In genomic region chr7:73005356-73005692, GRCh38 we compare ENCODE assay signal across 8 cellular contexts. TPM values are rescaled to one million over a fixed set of nuclear protein-coding genes. Genes with fewer than 3 reads are reported as not detected.
A peak's percentile ranks its signal among the peaks of the same experiment; 100 is the strongest.
DNase-seq lines count a peak whose midpoint lies in the region; ATAC-seq, FAIRE-seq and TF ChIP-seq lines count a peak whose summit lies in the region.
"Not testable (repeated sequence)": the region's sequence is repeated elsewhere in the genome, so short reads cannot be mapped to it uniquely, and the experiment has no call there.

No MANE protein-coding gene starts in this region.

- dilution Hi-C loops in endothelial cell of umbilical vein (cut with MboI; ENCODE audit: extremely low pct_ligation_motif_present, low sequenced_read_pairs) = not testable (repeated sequence)

- not testable (repeated sequence) for H4K20me1 ChIP-seq in PC-9 (ENCODE audit: insufficient read depth); endothelial cell of umbilical vein (replicated peaks; ENCODE audit: control insufficient read depth, extremely low read depth, insufficient read depth, low read length)

- not testable (repeated sequence) for H3K9ac ChIP-seq in endothelial cell of umbilical vein (replicated peaks; ENCODE audit: extremely low read depth, insufficient read depth, low read length)
- H3K9ac ChIP-seq in mesenchymal stem cell (ENCODE audit: low read length) = peak overlapping the region; percentile 86

- intact Hi-C loops in PC-9 (cut with micrococcal nuclease; ENCODE audit: unreplicated experiment); endothelial cell of umbilical vein (cut with micrococcal nuclease); uterus (cut with DNase I; ENCODE audit: low total_unique reads): not testable (repeated sequence)

- H3K9me3 ChIP-seq in PC-9 (ENCODE audit: insufficient read depth, low read depth); endothelial cell of umbilical vein (replicated peaks; ENCODE audit: control insufficient read depth, insufficient read depth, low read length); mesenchymal stem cell (ENCODE audit: control insufficient read depth, low read length); uterus: not testable (repeated sequence)

- H3K23ac ChIP-seq in mesenchymal stem cell (ENCODE audit: low read length in 2 of 2) = not testable (repeated sequence)

- H3K79me2 ChIP-seq in PC-9 (ENCODE audit: low read depth); endothelial cell of umbilical vein (ENCODE audit: control insufficient read depth, insufficient read depth, low read length): not testable (repeated sequence)

- H3F3A ChIP-seq in PC-9 (ENCODE audit: insufficient read depth, low read depth) = not testable (repeated sequence)

- WGBS in mesenchymal stem cell = no CpG with 5 or more reads among the region's 30 CpGs

- ATAC-seq in GM19043 (IDR thresholded peaks at IDR 0.05; ENCODE audit: low read depth, unreplicated experiment) (peak; percentile 71), HG02943 (IDR thresholded peaks at IDR 0.05; ENCODE audit: low read depth, unreplicated experiment) (peak; percentile 82)
- ATAC-seq in activated T-cell treated with anti-CD3 and anti-CD28 coated beads, Interleukin-2, amount 50 U/mL, for 4 hours = peak; percentile 83 to 89

- not testable (repeated sequence) for H2BK120ac ChIP-seq in mesenchymal stem cell (ENCODE audit: low read depth, low read length)

- H2AK5ac ChIP-seq in mesenchymal stem cell (ENCODE audit: low read length, severe bottlenecking) = not testable (repeated sequence)

- peak overlapping the region; percentile 78; the same call in 1 of the 2 replicates for H3K27ac ChIP-seq in PC-9
- peak overlapping the region; percentile 23 for H3K27ac ChIP-seq in endothelial cell of umbilical vein (ENCODE audit: insufficient read depth, low read depth, low read length)
- H3K27ac ChIP-seq in mesenchymal stem cell (ENCODE audit: low read length, poor library complexity, severe bottlenecking) = not testable (repeated sequence)
- H3K27ac ChIP-seq in uterus = peak overlapping the region; percentile 88

- not testable (repeated sequence) for H3K4me1 Mint-ChIP-seq in activated T-cell treated with anti-CD3 and anti-CD28 coated beads, Interleukin-2, amount 50 U/mL, for 4 hours (ENCODE audit: low read depth)

- peak in 1 of 2 experiments; percentile 85 for DNase-seq in PC-9
- DNase-seq in activated T-cell treated with anti-CD3 and anti-CD28 coated beads, Interleukin-2, amount 50 U/mL, for 4 hours = peak; percentile 53
- not testable (repeated sequence) for DNase-seq in endothelial cell of umbilical vein (ENCODE audit: low read depth, low spot score); mesenchymal stem cell
- DNase-seq in stimulated activated CD4-positive, alpha-beta T cell treated with anti-CD3 and anti-CD28 coated beads, Interleukin-15, amount 100 ng/mL, for 24 hours = peak; percentile 81
- peak; percentile 56 to 76 for DNase-seq in uterus

- not testable (repeated sequence) for TF ChIP-seq CTCF in PC-9 (conservative IDR thresholded peaks at IDR 0.05); endothelial cell of umbilical vein (IDR thresholded peaks at IDR 0.05; ENCODE audit: extremely low read depth in 1 of 2, insufficient read depth in 1 of 2, low read depth in 1 of 2, low read length in 2 of 2); uterus (IDR thresholded peaks at IDR 0.05)

- H3K27me3 ChIP-seq in PC-9 (ENCODE audit: insufficient read depth, low read depth); endothelial cell of umbilical vein (ENCODE audit: control insufficient read depth in 2 of 2, insufficient read depth in 2 of 2, low read length in 2 of 2); mesenchymal stem cell (ENCODE audit: control insufficient read depth in 1 of 2, insufficient read depth in 1 of 2, low read length in 2 of 2); uterus: not testable (repeated sequence)

- H2AFZ ChIP-seq in PC-9 (peak overlapping the region; percentile 75), endothelial cell of umbilical vein (ENCODE audit: low read depth, low read length) (peak overlapping the region; percentile 77), mesenchymal stem cell (ENCODE audit: low read depth, low read length) (peak overlapping the region; percentile 42)

- H3K36me3 Mint-ChIP-seq in activated T-cell treated with anti-CD3 and anti-CD28 coated beads, Interleukin-2, amount 50 U/mL, for 4 hours (ENCODE audit: insufficient read depth) = not testable (repeated sequence)

- H3K4me3 Mint-ChIP-seq in activated T-cell treated with anti-CD3 and anti-CD28 coated beads, Interleukin-2, amount 50 U/mL, for 4 hours = peak overlapping the region; percentile 90

- H3K18ac ChIP-seq in mesenchymal stem cell (ENCODE audit: low read depth in 1 of 2, low read length in 2 of 2) = peak overlapping the region in 1 of 2 experiments; percentile 70

- not testable (repeated sequence) for H2BK5ac ChIP-seq in mesenchymal stem cell (ENCODE audit: low read depth, low read length, poor library complexity, severe bottlenecking)

- not testable (repeated sequence) for H3K4ac ChIP-seq in mesenchymal stem cell (ENCODE audit: low read depth in 1 of 2, low read length in 2 of 2)

- H3K14ac ChIP-seq in mesenchymal stem cell (ENCODE audit: low read length in 2 of 2) = not testable (repeated sequence)

- H3K4me3 ChIP-seq in PC-9 (peak overlapping the region; percentile 57; the same call in 1 of the 2 replicates), endothelial cell of umbilical vein (replicated peaks in 1 of 3; ENCODE audit: insufficient read depth in 1 of 3, low read depth in 1 of 3, low read length in 3 of 3) (peak overlapping the region in 2 of 3 experiments; percentile 33 to 42), mesenchymal stem cell (ENCODE audit: insufficient read depth in 1 of 2, low read depth in 1 of 2, low read length in 2 of 2) (peak overlapping the region; percentile 79 to 80), uterus (peak overlapping the region; percentile 63 to 83)

- CTCF ChIA-PET in PC-9 (lab: Charles Lee); endothelial cell of umbilical vein (lab: Charles Lee): not testable (repeated sequence)

- not testable (repeated sequence) for H3K9me3 Mint-ChIP-seq in activated T-cell treated with anti-CD3 and anti-CD28 coated beads, Interleukin-2, amount 50 U/mL, for 4 hours

- H3K27me3 Mint-ChIP-seq in activated T-cell treated with anti-CD3 and anti-CD28 coated beads, Interleukin-2, amount 50 U/mL, for 4 hours (ENCODE audit: low read depth) = not testable (repeated sequence)

- FAIRE-seq in endothelial cell of umbilical vein (lab: Jason Lieb, UNC) = not testable (repeated sequence)

- BruUV-seq in PC-9 (replicated peaks; lab: Mats Ljungman, UMichigan) (TSS peak; percentile 85), endothelial cell of umbilical vein (replicated peaks; lab: Mats Ljungman, UMichigan) (TSS peak; percentile 78)

- POLR2A ChIA-PET in PC-9 (lab: Charles Lee; ENCODE audit: unreplicated experiment); endothelial cell of umbilical vein (lab: Charles Lee): not testable (repeated sequence)

- H2BK15ac ChIP-seq in mesenchymal stem cell (ENCODE audit: low read depth, poor library complexity, severe bottlenecking) = not testable (repeated sequence)

- H3K4me2 ChIP-seq in PC-9 = peak overlapping the region; percentile 10; the same call in 1 of the 2 replicates
- not testable (repeated sequence) for H3K4me2 ChIP-seq in endothelial cell of umbilical vein (ENCODE audit: insufficient read depth, low read length); mesenchymal stem cell (ENCODE audit: low read length, poor library complexity, severe bottlenecking)

- not testable (repeated sequence) for H3K4me1 ChIP-seq in PC-9 (replicated peaks; ENCODE audit: insufficient read depth); endothelial cell of umbilical vein (ENCODE audit: control insufficient read depth, extremely low read depth, insufficient read depth, low read length); mesenchymal stem cell (ENCODE audit: control insufficient read depth, insufficient read depth, low read depth, low read length); uterus

- H4K91ac ChIP-seq in mesenchymal stem cell (ENCODE audit: low read length) = not testable (repeated sequence)

- H3K9me2 ChIP-seq in PC-9 (ENCODE audit: insufficient read depth) = not testable (repeated sequence)

- H2BK12ac ChIP-seq in mesenchymal stem cell (ENCODE audit: low read length in 2 of 2) = not testable (repeated sequence)

- not testable (repeated sequence) for H4K8ac ChIP-seq in mesenchymal stem cell (ENCODE audit: low read length)

- H3K79me1 ChIP-seq in mesenchymal stem cell (replicated peaks; ENCODE audit: low read length, poor library complexity, severe bottlenecking) = not testable (repeated sequence)

- not testable (repeated sequence) for H3K9me1 ChIP-seq in endothelial cell of umbilical vein (replicated peaks; ENCODE audit: control insufficient read depth, extremely low read depth, insufficient read depth, low read length)

- H3K36me3 ChIP-seq in PC-9 (ENCODE audit: low read depth); endothelial cell of umbilical vein (ENCODE audit: control insufficient read depth in 2 of 2, extremely low read depth in 1 of 2, insufficient read depth in 2 of 2, low read length in 2 of 2); mesenchymal stem cell (ENCODE audit: control insufficient read depth in 1 of 2, insufficient read depth in 2 of 2, low read depth in 1 of 2, low read length in 2 of 2); uterus: not testable (repeated sequence)

- TF ChIP-seq POLR2A in endothelial cell of umbilical vein (IDR thresholded peaks at IDR 0.05; ENCODE audit: low read depth, low read length); uterus (IDR thresholded peaks at IDR 0.05): not testable (repeated sequence)

RNA-seq across cellular contexts. Expression of gene SPDYE8, which starts 24.2 kb away (rescaled TPM):
- total RNA-seq in PC-9 (2021) = not detected in 2 replicates
- not detected for total RNA-seq in activated T-cell treated with anti-CD3 and anti-CD28 coated beads, Interleukin-2, amount 50 U/mL, for 4 hours
- total RNA-seq in endothelial cell of umbilical vein = not detected in 2 replicates
- polyA plus RNA-seq in endothelial cell of umbilical vein = not detected in 2 replicates
- not detected in 2 replicates for polyA plus RNA-seq in endothelial cell of umbilical vein (2011; cell fraction: cytosol; rRNA removed)
- polyA plus RNA-seq in endothelial cell of umbilical vein (2011; cell fraction: nucleus; rRNA removed) = not detected in 2 replicates
- not detected in 2 replicates for polyA plus RNA-seq in endothelial cell of umbilical vein (2012)
- not detected in 2 replicates for polyA minus RNA-seq in endothelial cell of umbilical vein
- polyA minus RNA-seq in endothelial cell of umbilical vein (2011; cell fraction: cytosol; rRNA and poly(A)+ RNA removed) = not detected
- polyA minus RNA-seq in endothelial cell of umbilical vein (2011; cell fraction: nucleus; rRNA and poly(A)+ RNA removed) = not detected in 2 replicates
- not detected for polyA plus RNA-seq in mesenchymal stem cell (2013, experiment 1 of 2)
- polyA plus RNA-seq in mesenchymal stem cell (2013, experiment 2 of 2) = not detected
- total RNA-seq in uterus = under 1 TPM in 1 of 4 donors, not detected in 3; 0.14 TPM

RNA-seq across cellular contexts. Expression of gene TRIM74, which starts 36.1 kb away (rescaled TPM):
- total RNA-seq in PC-9 (2021) (1.2 and 2.6 TPM in 2 replicates), endothelial cell of umbilical vein (0.58 TPM in 1 of 2 replicates, not detected in the other), uterus (1 to 10 TPM in 2 of 4 donors, not detected in 2; 1.7 to 2.9 TPM)
- total RNA-seq in activated T-cell treated with anti-CD3 and anti-CD28 coated beads, Interleukin-2, amount 50 U/mL, for 4 hours = under 1 TPM in 2 of 3 donors, not detected in 1; 0.38 to 0.79 TPM
- polyA plus RNA-seq in endothelial cell of umbilical vein = 0.07 TPM in 1 of 2 replicates, not detected in the other
- not detected in 2 replicates for polyA plus RNA-seq in endothelial cell of umbilical vein (2011; cell fraction: cytosol; rRNA removed)
- polyA plus RNA-seq in endothelial cell of umbilical vein (2011; cell fraction: nucleus; rRNA removed) = 0.34 and 0.38 TPM in 2 replicates
- polyA plus RNA-seq in endothelial cell of umbilical vein (2012) = 0.47 TPM in 1 of 2 replicates, not detected in the other
- polyA minus RNA-seq in endothelial cell of umbilical vein = not detected in 2 replicates
- polyA minus RNA-seq in endothelial cell of umbilical vein (2011; cell fraction: cytosol; rRNA and poly(A)+ RNA removed) = not detected
- not detected in 2 replicates for polyA minus RNA-seq in endothelial cell of umbilical vein (2011; cell fraction: nucleus; rRNA and poly(A)+ RNA removed)
- polyA plus RNA-seq in mesenchymal stem cell (2013, experiment 1 of 2) = 0.21 TPM
- 0.04 TPM for polyA plus RNA-seq in mesenchymal stem cell (2013, experiment 2 of 2)

RNA-seq across cellular contexts. Expression of gene SPDYE11, which starts 52.4 kb away (rescaled TPM):
- not detected in 2 replicates for total RNA-seq in PC-9 (2021)
- total RNA-seq in activated T-cell treated with anti-CD3 and anti-CD28 coated beads, Interleukin-2, amount 50 U/mL, for 4 hours = not detected
- total RNA-seq in endothelial cell of umbilical vein = not detected in 2 replicates
- polyA plus RNA-seq in endothelial cell of umbilical vein = not detected in 2 replicates
- polyA plus RNA-seq in endothelial cell of umbilical vein (2011; cell fraction: cytosol; rRNA removed) = not detected in 2 replicates
- polyA plus RNA-seq in endothelial cell of umbilical vein (2011; cell fraction: nucleus; rRNA removed) = not detected in 2 replicates
- polyA plus RNA-seq in endothelial cell of umbilical vein (2012) = 0.16 TPM in 1 of 2 replicates, not detected in the other
- not detected in 2 replicates for polyA minus RNA-seq in endothelial cell of umbilical vein
- polyA minus RNA-seq in endothelial cell of umbilical vein (2011; cell fraction: cytosol; rRNA and poly(A)+ RNA removed) = not detected
- polyA minus RNA-seq in endothelial cell of umbilical vein (2011; cell fraction: nucleus; rRNA and poly(A)+ RNA removed) = not detected in 2 replicates
- polyA plus RNA-seq in mesenchymal stem cell (2013, experiment 1 of 2) = not detected
- not detected for polyA plus RNA-seq in mesenchymal stem cell (2013, experiment 2 of 2)
- under 1 TPM in 1 of 4 donors, not detected in 3; 0.14 TPM for total RNA-seq in uterus
